ENCODE assay signal across 9 cellular contexts in genomic region chr7:12570529-12571461, GRCh38. TPM values are rescaled to one million over a fixed set of nuclear protein-coding genes. Genes with fewer than 3 reads are reported as not detected.
A peak's percentile ranks its signal among the peaks of the same experiment; 100 is the strongest.
DNase-seq lines count a peak whose midpoint lies in the region; ATAC-seq, FAIRE-seq and TF ChIP-seq lines count a peak whose summit lies in the region.
"Had no signal": no experiment of that assay in that cellular context is flagged by ENCODE, and none has a peak within 500 bp of the region (broad histone marks: within the 10 kb centered on the region; RNA-seq: fewer than 3 reads in every experiment).

Gene SCIN, plus strand, starts transcription at chr7:12570720. Its CDS starts 67 bp downstream, at chr7:12570787.

- POLR2A ChIA-PET in activated CD8-positive, alpha-beta T cell treated with anti-CD3 and anti-CD28 coated beads for 36 hours (lab: Charles Lee): no interaction called here

- H3K36me3 ChIP-seq in MG63: no peaks in the 10 kb centered on the region

- no peak for TF ChIP-seq POLR2A in GM12891 (IDR thresholded peaks at IDR 0.05; ENCODE audit: low read depth, low read length)

- FAIRE-seq in GM12891 (lab: Jason Lieb, UNC): no peak
- FAIRE-seq in urothelium cell line (lab: Jason Lieb, UNC): no peak
- FAIRE-seq: GM18507 had no signal

- peak; percentile 60 for ATAC-seq in activated CD8-positive, alpha-beta T cell treated with anti-CD3 and anti-CD28 coated beads for 36 hours
- ATAC-seq in natural killer cell treated with Interleukin-12 subunit alpha and Interleukin-12 subunit beta and Interleukin-15 and Interleukin-18, amount 100 ng/mL, for 72 hours: peak; percentile 38 to 50
- no peak for ATAC-seq in HG03097 (IDR thresholded peaks at IDR 0.05; ENCODE audit: low FRiP score, unreplicated experiment)

- H3K9me3 Mint-ChIP-seq in activated CD8-positive, alpha-beta T cell treated with anti-CD3 and anti-CD28 coated beads for 36 hours: no peaks in the 10 kb centered on the region
- no peaks in the 10 kb centered on the region for H3K9me3 Mint-ChIP-seq in natural killer cell treated with Interleukin-12 subunit alpha and Interleukin-12 subunit beta and Interleukin-15 and Interleukin-18, amount 100 ng/mL, for 72 hours

- no peaks in the 10 kb centered on the region for H3K36me3 Mint-ChIP-seq in activated CD8-positive, alpha-beta T cell treated with anti-CD3 and anti-CD28 coated beads for 36 hours (ENCODE audit: low read depth)
- H3K36me3 Mint-ChIP-seq in natural killer cell treated with Interleukin-12 subunit alpha and Interleukin-12 subunit beta and Interleukin-15 and Interleukin-18, amount 100 ng/mL, for 72 hours: no peaks in the 10 kb centered on the region

- intact Hi-C loops in activated CD8-positive, alpha-beta T cell treated with anti-CD3 and anti-CD28 coated beads for 36 hours (cut with micrococcal nuclease): no loop called here

- H3K27ac ChIP-seq in 22Rv1: peak within 1 kb of the TSS; percentile 58

- peak within 1 kb of the TSS; percentile 41 for H3K4me3 ChIP-seq in MG63

- CTCF ChIA-PET in activated CD8-positive, alpha-beta T cell treated with anti-CD3 and anti-CD28 coated beads for 36 hours (lab: Charles Lee): interaction anchor here (1.3 kb wide), 1 partner anchor 50 kb away, joined by 4 read pairs; no protein-coding TSS in a partner anchor

- peaks cover 18% of the 10 kb centered on the region for H3K4me1 Mint-ChIP-seq in activated CD8-positive, alpha-beta T cell treated with anti-CD3 and anti-CD28 coated beads for 36 hours (ENCODE audit: low read depth)
- peaks cover 5 to 6% of the 10 kb centered on the region in 2 donors for H3K4me1 Mint-ChIP-seq in natural killer cell treated with Interleukin-12 subunit alpha and Interleukin-12 subunit beta and Interleukin-15 and Interleukin-18, amount 100 ng/mL, for 72 hours (ENCODE audit: low read depth in 2 of 2)

- H3K27me3 Mint-ChIP-seq in activated CD8-positive, alpha-beta T cell treated with anti-CD3 and anti-CD28 coated beads for 36 hours: peaks cover 38% of the 10 kb centered on the region
- H3K27me3 Mint-ChIP-seq in natural killer cell treated with Interleukin-12 subunit alpha and Interleukin-12 subunit beta and Interleukin-15 and Interleukin-18, amount 100 ng/mL, for 72 hours: peaks cover 22 to 69% of the 10 kb centered on the region in 2 donors

- no peaks in the 10 kb centered on the region for H3K9me3 ChIP-seq in MG63

- TF ChIP-seq CTCF in 22Rv1 (IDR thresholded peaks at IDR 0.05): no peak
- TF ChIP-seq CTCF in activated CD8-positive, alpha-beta T cell treated with anti-CD3 and anti-CD28 coated beads for 36 hours (IDR thresholded peaks at IDR 0.05): no peak

- peak within 1 kb of the TSS; percentile 42 for H3K4me3 Mint-ChIP-seq in activated CD8-positive, alpha-beta T cell treated with anti-CD3 and anti-CD28 coated beads for 36 hours
- peak within 1 kb of the TSS; percentile 35 for H3K4me3 Mint-ChIP-seq in natural killer cell treated with Interleukin-12 subunit alpha and Interleukin-12 subunit beta and Interleukin-15 and Interleukin-18, amount 100 ng/mL, for 72 hours

- H3K27ac Mint-ChIP-seq in activated CD8-positive, alpha-beta T cell treated with anti-CD3 and anti-CD28 coated beads for 36 hours: no peak within 1 kb of the TSS
- no peak within 1 kb of the TSS for H3K27ac Mint-ChIP-seq in natural killer cell treated with Interleukin-12 subunit alpha and Interleukin-12 subunit beta and Interleukin-15 and Interleukin-18, amount 100 ng/mL, for 72 hours

- H3K27me3 ChIP-seq in MG63: peaks cover 30% of the 10 kb centered on the region

- peak; percentile 9 for DNase-seq in GM12891 (ENCODE audit: insufficient read length, low spot score)
- DNase-seq in MG63: peak; percentile 56
- DNase-seq in activated CD8-positive, alpha-beta T cell treated with anti-CD3 and anti-CD28 coated beads for 36 hours: peak; percentile 11
- DNase-seq in fibroblast of peridontal ligament (ENCODE audit: extremely low read depth): peak; percentile 51
- no peak for DNase-seq in natural killer cell treated with Interleukin-12 subunit alpha and Interleukin-12 subunit beta and Interleukin-15 and Interleukin-18, amount 100 ng/mL, for 72 hours (ENCODE audit: low spot score)
- peak; percentile 47 for DNase-seq in urothelium cell line (ENCODE audit: low spot score)

TF ChIP-seq in GM12891, 5 proteins besides CTCF, POLR2A, EP300 and RAD21:
- TF ChIP-seq TAF1 (IDR thresholded peaks at IDR 0.05; ENCODE audit: low read depth, low read length): no peak
- no peak for TF ChIP-seq PAX5 (IDR thresholded peaks at IDR 0.05; ENCODE audit: insufficient read depth, low read length, severe bottlenecking)
- no peak for TF ChIP-seq POU2F2 (IDR thresholded peaks at IDR 0.05; ENCODE audit: low read depth, low read length)
TF ChIP-seq in GM12891: peak in this region for 0.

RNA-seq across cellular contexts. Expression of gene SCIN, which starts in this region (rescaled TPM):
- 0.03 TPM for polyA plus RNA-seq in GM12891 (2012; ENCODE audit: low read depth, missing spikeins)
- total RNA-seq in MG63 (2014; rRNA removed; shearing (Covaris generic); ENCODE audit: low replicate concordance): not detected in 2 replicates
- not detected for total RNA-seq in activated CD8-positive, alpha-beta T cell treated with anti-CD3 and anti-CD28 coated beads for 36 hours
- total RNA-seq in natural killer cell treated with Interleukin-12 subunit alpha and Interleukin-12 subunit beta and Interleukin-15 and Interleukin-18, amount 100 ng/mL, for 72 hours: not detected

Comparison
In these comparisons a context has a peak if more than half of its experiments do, and no peak if none do; other contexts are left out.
1. Peak in DNase-seq and H3K4me3 ChIP-seq in MG63; RNA of the gene not detected or under 1 TPM.
2. Peak in DNase-seq and ATAC-seq in activated CD8-positive, alpha-beta T cell treated with anti-CD3 and anti-CD28 coated beads for 36 hours; RNA of the gene not detected or under 1 TPM.
3. Peak in ATAC-seq in natural killer cell treated with Interleukin-12 subunit alpha and Interleukin-12 subunit beta and Interleukin-15 and Interleukin-18, amount 100 ng/mL, for 72 hours; RNA of the gene not detected or under 1 TPM.